In the genomic region with DNA sequence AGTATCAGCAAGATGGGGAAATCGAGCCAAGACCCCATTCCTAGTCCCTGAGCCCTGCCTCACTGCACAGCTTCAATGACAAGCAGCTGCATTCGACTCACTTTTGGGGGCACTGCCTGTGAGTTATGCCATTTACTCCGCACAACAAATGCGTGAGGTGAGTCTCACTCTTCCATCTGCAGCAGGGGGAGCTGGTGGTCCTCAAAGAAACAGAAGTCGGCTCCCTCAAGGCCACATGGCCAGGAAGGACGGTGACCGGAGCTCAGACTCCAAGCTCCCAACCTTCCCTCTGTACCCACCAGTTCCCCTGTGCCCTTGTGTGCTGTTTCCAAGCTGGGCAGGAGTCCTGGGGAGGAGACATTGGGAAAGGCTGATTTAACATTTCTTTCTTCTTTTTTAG, we compare ENCODE assay signal across 16 cellular contexts.
DNase-seq lines count a peak whose midpoint lies in the region; ATAC-seq and TF ChIP-seq lines count a peak whose summit lies in the region.
"Had no signal": no experiment of that assay in that cellular context is flagged by ENCODE, and none has a peak within 500 bp of the region (broad histone marks: within the 10 kb centered on the region; RNA-seq: fewer than 3 reads in every experiment).

No MANE protein-coding gene starts in this region.

- intact Hi-C loops in left cardiac atrium (cut with DNase I), result no loop called here
- intact Hi-C loops in right cardiac atrium (cut with DNase I), result no loop called here

- no peaks in the 10 kb centered on the region for H3K36me3 ChIP-seq in cardiac muscle cell
- H3K36me3 ChIP-seq: colonic mucosa, uterus had no signal

- ATAC-seq in left cardiac atrium (no peak), right cardiac atrium (no peak)
- ATAC-seq: T-cell had no signal

- H3K27me3 ChIP-seq in cardiac muscle cell, result no peaks in the 10 kb centered on the region
- no peaks in the 10 kb centered on the region for H3K27me3 ChIP-seq in right cardiac atrium (ENCODE audit: control insufficient read depth, insufficient read depth)
- H3K27me3 ChIP-seq: colonic mucosa had no signal

- WGBS in right cardiac atrium, result 36% methylated on average over 7 of the region's 7 CpGs

- DNase-seq in cardiac muscle cell (ENCODE audit: low read depth in 1 of 2, low spot score in 1 of 2) (peak; percentile 6 to 74), left cardiac atrium (no peak), NCI-H69 (lab: John Stamatoyannopoulos, UW) (peak; percentile 1), epithelial cell of proximal tubule (ENCODE audit: low read depth) (no peak), ecto neural progenitor cell (ENCODE audit: low spot score) (no peak), right cardiac atrium (no peak)
- no peak for DNase-seq in stimulated activated CD4-positive, alpha-beta T cell treated with anti-CD3 and anti-CD28 coated beads, Interleukin-12 subunit alpha, Interleukin-12 subunit beta, amount 100 ng/mL, for 4 hours
- no peak for DNase-seq in activated CD8-positive, alpha-beta memory T cell treated with anti-CD3 and anti-CD28 coated beads for 24 hours
- DNase-seq: activated naive CD4-positive, alpha-beta T cell treated with anti-CD3 and anti-CD28 coated beads, Interleukin-2, amount 10 ng/mL, durations not matched to agents 7 days and 5 days; colonic mucosa; GF-D8; natural killer cell; NCI-H2029 treated with DMSO at 0.1 percent for 48 hours; OCI-M1; T-cell; uterus had no signal

- no peaks in the 10 kb centered on the region for H3K4me1 ChIP-seq in cardiac muscle cell (ENCODE audit: low read depth)
- H3K4me1 ChIP-seq in right cardiac atrium (ENCODE audit: control insufficient read depth, insufficient read depth, low read length), result no peaks in the 10 kb centered on the region
- H3K4me1 ChIP-seq: colonic mucosa, uterus had no signal

- no peaks in the 10 kb centered on the region for H3K9me3 ChIP-seq in cardiac muscle cell (ENCODE audit: low read depth)
- no peaks in the 10 kb centered on the region for H3K9me3 ChIP-seq in right cardiac atrium (ENCODE audit: control insufficient read depth, low read length)
- H3K9me3 ChIP-seq: colonic mucosa, uterus had no signal

- H3K27ac ChIP-seq in cardiac muscle cell, result no peak overlapping the region
- H3K27ac ChIP-seq in right cardiac atrium (ENCODE audit: low read length), result no peak overlapping the region
- H3K27ac ChIP-seq: colonic mucosa, uterus had no signal

- H3K4me3 ChIP-seq in cardiac muscle cell (no peak overlapping the region), epithelial cell of proximal tubule (ENCODE audit: low read depth, low read length) (no peak overlapping the region), right cardiac atrium (ENCODE audit: low read length) (no peak overlapping the region)
- H3K4me3 ChIP-seq: colonic mucosa, uterus had no signal

- TF ChIP-seq CTCF in cardiac muscle cell (IDR thresholded peaks at IDR 0.05; ENCODE audit: low read depth, low read length) (no peak), epithelial cell of proximal tubule (conservative IDR thresholded peaks at IDR 0.05; ENCODE audit: low read depth, low read length) (peak; percentile 25)

Comparison
In these comparisons a context has a peak if more than half of its experiments do, and no peak if none do; other contexts are left out.
1. DNase-seq: peak in cardiac muscle cell (2 of 2) and NCI-H69 (single experiment); none in left cardiac atrium (single experiment), epithelial cell of proximal tubule (single experiment), ecto neural progenitor cell (single experiment), stimulated activated CD4-positive, alpha-beta T cell treated with anti-CD3 and anti-CD28 coated beads, Interleukin-12 subunit alpha, Interleukin-12 subunit beta, amount 100 ng/mL, for 4 hours (single experiment), right cardiac atrium (0 of 3) and activated CD8-positive, alpha-beta memory T cell treated with anti-CD3 and anti-CD28 coated beads for 24 hours (single experiment).